28 cellular contexts compared by ENCODE assay signal in genomic region chr10:120983721-120984120, GRCh38.
"Had no signal": no experiment of that assay in that cellular context is flagged by ENCODE, and none has a peak within 500 bp of the region (broad histone marks: within the 10 kb centered on the region; RNA-seq: fewer than 3 reads in every experiment).

No MANE protein-coding gene starts in this region.

- H3K36me3 ChIP-seq: Peyer's patch, SJSA1 had no signal

- H3K27me3 ChIP-seq: Peyer's patch, SJSA1 had no signal

- H3K4me3 ChIP-seq: Peyer's patch, SJSA1 had no signal

- H3K4me3 Mint-ChIP-seq: activated CD4-positive, alpha-beta T cell treated with anti-CD3 and anti-CD28 coated beads, Interleukin-2, amount 10 ng/mL, durations not matched to agents 24 days and 14 days; activated CD8-positive, alpha-beta memory T cell treated with anti-CD3 and anti-CD28 coated beads, Interleukin-2, amount 10 ng/mL, durations not matched to agents 7 days and 5 days; activated naive CD4-positive, alpha-beta T cell treated with anti-CD3 and anti-CD28 coated beads, Interleukin-2, amount 50 U/mL, for 24 hours; activated T-cell treated with anti-CD3 and anti-CD28 coated beads, Interleukin-2, amount 50 U/mL, for 24 hours; activated T-helper 1 cell treated with anti-CD3 and anti-CD28 coated beads, Interleukin-12 subunit alpha, Interleukin-12 subunit beta, Interleukin-2, Interleukin-4 antibody, amounts not matched to agents 30 ng/mL and 10 ng/mL and 1 ng/mL, durations not matched to agents 14 hours and 24 hours and 36 hours; central memory CD8-positive, alpha-beta T cell; T-helper 1 cell treated with Interleukin-12 subunit alpha and Interleukin-12 subunit beta and Interleukin-4 antibody, amounts not matched to agents 30 μg/mL and 1 μg/mL, for 36 hours had no signal

- H3K9me3 ChIP-seq: SJSA1 had no signal

- H3K27ac ChIP-seq: Peyer's patch, SJSA1 had no signal

- DNase-seq: activated CD4-positive, alpha-beta T cell treated with anti-CD3 and anti-CD28 coated beads, Interleukin-2, amount 10 ng/mL, durations not matched to agents 24 days and 14 days; activated CD4-positive, alpha-beta T cell treated with anti-CD3 and anti-CD28 coated beads, Interleukin-2, amount 50 U/mL, for 48 hours; activated CD8-positive, alpha-beta memory T cell treated with anti-CD3 and anti-CD28 coated beads, Interleukin-2, amount 10 ng/mL, durations not matched to agents 7 days and 5 days; activated effector memory CD4-positive, alpha-beta T cell treated with Interleukin-2 at 50 U/mL for 16 hours; activated naive CD4-positive, alpha-beta T cell; activated T-cell treated with anti-CD3 and anti-CD28 coated beads, Interleukin-2, amount 50 U/mL, for 24 hours; aorta; Kasumi-1; KBM-7; NCI-H1048; NCI-H146; NCI-H187 treated with DMSO at 0.1 percent for 48 hours; NCI-H2107; NCI-H2171 treated with DMSO at 0.1 percent for 48 hours; NCI-H345; NCI-H510A; NCI-H69; NK-92 treated with Interleukin-12 subunit alpha and Interleukin-12 subunit beta, amount 100 ng/mL, for 24 hours; OCI-M1; Peyer's patch; SHP77 had no signal

- H3K36me3 Mint-ChIP-seq: activated CD8-positive, alpha-beta memory T cell treated with anti-CD3 and anti-CD28 coated beads, Interleukin-2, amount 10 ng/mL, durations not matched to agents 7 days and 5 days; activated naive CD4-positive, alpha-beta T cell treated with anti-CD3 and anti-CD28 coated beads, Interleukin-2, amount 50 U/mL, for 24 hours had no signal

- H3K4me1 Mint-ChIP-seq: activated CD4-positive, alpha-beta T cell treated with anti-CD3 and anti-CD28 coated beads, Interleukin-2, amount 10 ng/mL, durations not matched to agents 24 days and 14 days had no signal

- H3K4me1 ChIP-seq: SJSA1 had no signal

- H3K27ac Mint-ChIP-seq: activated CD4-positive, alpha-beta T cell treated with anti-CD3 and anti-CD28 coated beads, Interleukin-2, amount 10 ng/mL, durations not matched to agents 24 days and 14 days; activated CD8-positive, alpha-beta memory T cell treated with anti-CD3 and anti-CD28 coated beads, Interleukin-2, amount 10 ng/mL, durations not matched to agents 7 days and 5 days; activated naive CD4-positive, alpha-beta T cell treated with anti-CD3 and anti-CD28 coated beads, Interleukin-2, amount 50 U/mL, for 24 hours; activated T-cell treated with anti-CD3 and anti-CD28 coated beads, Interleukin-2, amount 50 U/mL, for 24 hours; activated T-helper 1 cell treated with anti-CD3 and anti-CD28 coated beads, Interleukin-12 subunit alpha, Interleukin-12 subunit beta, Interleukin-2, Interleukin-4 antibody, amounts not matched to agents 30 ng/mL and 10 ng/mL and 1 ng/mL, durations not matched to agents 14 hours and 24 hours and 36 hours; T-helper 1 cell treated with Interleukin-12 subunit alpha and Interleukin-12 subunit beta and Interleukin-4 antibody, amounts not matched to agents 30 μg/mL and 1 μg/mL, for 36 hours had no signal

- ATAC-seq: activated CD4-positive, CD25-positive, alpha-beta regulatory T cell treated with anti-CD3 and anti-CD28 coated beads, Interleukin-2, amount 50 U/mL, for 24 hours; activated CD8-positive, alpha-beta memory T cell treated with anti-CD3 and anti-CD28 coated beads, Interleukin-2, amount 10 ng/mL, durations not matched to agents 7 days and 5 days; SK-N-SH treated with all-trans-retinoic acid at 6 μM for 48 hours had no signal
